Comparison of ENCODE assay signal across 2 cellular contexts in genomic region chr1:32441467-32441866, GRCh38. TPM values are rescaled to one million over a fixed set of nuclear protein-coding genes. Genes with fewer than 3 reads are reported as not detected.
"Had no signal": no experiment of that assay in that cellular context is flagged by ENCODE, and none has a peak within 500 bp of the region (broad histone marks: within the 10 kb centered on the region; RNA-seq: fewer than 3 reads in every experiment).

No MANE protein-coding gene starts in this region.

RNA-seq across cellular contexts. Expression of gene ZBTB8B, which starts 23.4 kb away (rescaled TPM):
- total RNA-seq: GM23248, HFFc6 had no signal
- polyA plus RNA-seq: GM23248 had no signal
